Comparison of ENCODE assay signal across 21 cellular contexts in the genomic region with DNA sequence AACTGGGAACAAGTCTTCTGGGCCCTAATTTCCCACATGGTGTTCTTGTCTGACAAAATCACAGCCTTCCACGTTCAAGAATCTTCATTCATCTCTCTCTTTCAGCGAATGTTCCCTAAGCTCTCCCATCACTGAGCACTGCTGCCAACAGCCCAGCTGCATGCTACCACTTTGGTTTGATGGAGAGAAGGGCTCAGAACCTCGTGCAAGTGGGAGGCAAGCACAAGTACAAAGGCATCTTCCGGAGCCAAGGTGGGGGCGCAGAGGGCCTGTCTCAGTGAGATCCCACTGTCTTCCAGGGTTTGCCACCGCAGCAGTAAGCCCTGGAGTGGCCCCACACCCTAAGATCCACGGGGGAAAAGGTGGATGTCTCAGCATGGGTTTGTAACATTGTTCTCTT. TPM values are rescaled to one million over a fixed set of nuclear protein-coding genes. Genes with fewer than 3 reads are reported as not detected.
"Had no signal": no experiment of that assay in that cellular context is flagged by ENCODE, and none has a peak within 500 bp of the region (broad histone marks: within the 10 kb centered on the region; RNA-seq: fewer than 3 reads in every experiment).

No MANE protein-coding gene starts in this region.

- H3K4me3 Mint-ChIP-seq: activated CD4-positive, alpha-beta memory T cell treated with anti-CD3 and anti-CD28 coated beads, Interleukin-2, amount 10 ng/mL, durations not matched to agents 7 days and 5 days; activated T-helper 1 cell treated with anti-CD3 and anti-CD28 coated beads, Interleukin-12 subunit alpha, Interleukin-12 subunit beta, Interleukin-2, Interleukin-4 antibody, amounts not matched to agents 30 ng/mL and 10 ng/mL and 1 ng/mL, durations not matched to agents 14 hours and 24 hours and 36 hours; nephron progenitor cell; stimulated activated memory B cell treated with anti-CD40 and anti-IgM and Interleukin-4, amounts not matched to agents 10 μg/mL and 1 μg/mL and 100 μg/mL, for 72 hours had no signal

- H3K27ac ChIP-seq: heart left ventricle, sigmoid colon, stomach, suprapubic skin, tibial nerve had no signal

- H3K36me3 Mint-ChIP-seq: stimulated activated memory B cell treated with anti-CD40 and anti-IgM and Interleukin-4, amounts not matched to agents 10 μg/mL and 1 μg/mL and 100 μg/mL, for 72 hours had no signal

- H3K27me3 ChIP-seq: heart left ventricle, sigmoid colon, tibial nerve had no signal

- H3K9me3 ChIP-seq: heart left ventricle, sigmoid colon, stomach, suprapubic skin, tibial nerve had no signal

- DNase-seq: activated CD4-positive, alpha-beta memory T cell treated with anti-CD3 and anti-CD28 coated beads, Interleukin-2, amount 10 ng/mL, durations not matched to agents 7 days and 5 days; activated CD4-positive, alpha-beta T cell treated with anti-CD3 and anti-CD28 coated beads for 48 hours; activated CD4-positive, CD25-positive, alpha-beta regulatory T cell; activated gamma-delta T cell; amygdala; effector CD4-positive, alpha-beta T cell; nephron progenitor cell; occipital lobe; stimulated activated CD4-positive, alpha-beta T cell treated with anti-CD3 and anti-CD28 coated beads, Interleukin-15, amount 100 ng/mL, for 24 hours; stomach had no signal

- H3K27ac Mint-ChIP-seq: activated CD4-positive, alpha-beta memory T cell treated with anti-CD3 and anti-CD28 coated beads, Interleukin-2, amount 10 ng/mL, durations not matched to agents 7 days and 5 days; activated naive CD4-positive, alpha-beta T cell treated with anti-CD3 and anti-CD28 coated beads, Interleukin-2, amount 50 U/mL, for 72 hours; activated T-helper 1 cell treated with anti-CD3 and anti-CD28 coated beads, Interleukin-12 subunit alpha, Interleukin-12 subunit beta, Interleukin-2, Interleukin-4 antibody, amounts not matched to agents 30 ng/mL and 10 ng/mL and 1 ng/mL, durations not matched to agents 14 hours and 24 hours and 36 hours; nephron progenitor cell; stimulated activated memory B cell treated with anti-CD40 and anti-IgM and Interleukin-4, amounts not matched to agents 10 μg/mL and 1 μg/mL and 100 μg/mL, for 72 hours had no signal

- H3K9me3 Mint-ChIP-seq: activated CD4-positive, alpha-beta memory T cell treated with anti-CD3 and anti-CD28 coated beads, Interleukin-2, amount 10 ng/mL, durations not matched to agents 7 days and 5 days; activated T-helper 1 cell treated with anti-CD3 and anti-CD28 coated beads, Interleukin-12 subunit alpha, Interleukin-12 subunit beta, Interleukin-2, Interleukin-4 antibody, amounts not matched to agents 30 ng/mL and 10 ng/mL and 1 ng/mL, durations not matched to agents 14 hours and 24 hours and 36 hours; nephron progenitor cell; stimulated activated memory B cell treated with anti-CD40 and anti-IgM and Interleukin-4, amounts not matched to agents 10 μg/mL and 1 μg/mL and 100 μg/mL, for 72 hours had no signal

- H3K36me3 ChIP-seq: heart left ventricle, sigmoid colon, stomach, suprapubic skin, tibial nerve had no signal

- H3K27me3 Mint-ChIP-seq: stimulated activated memory B cell treated with anti-CD40 and anti-IgM and Interleukin-4, amounts not matched to agents 10 μg/mL and 1 μg/mL and 100 μg/mL, for 72 hours had no signal

- ATAC-seq: activated naive CD4-positive, alpha-beta T cell treated with anti-CD3 and anti-CD28 coated beads, Interleukin-2, amount 50 U/mL, for 72 hours; heart left ventricle; left lobe of liver; SK-N-SH treated with all-trans-retinoic acid at 6 μM for 48 hours; stimulated activated memory B cell treated with anti-CD40 and anti-IgM and Interleukin-4, amounts not matched to agents 10 μg/mL and 1 μg/mL and 100 μg/mL, for 72 hours had no signal

- H3K4me1 ChIP-seq: suprapubic skin had no signal

- H3K4me2 ChIP-seq: smooth muscle cell had no signal

- H3K4me3 ChIP-seq: heart left ventricle, lung, sigmoid colon, smooth muscle cell, stomach, suprapubic skin, tibial nerve had no signal

RNA-seq across cellular contexts. Expression of gene DLL1, which starts 17.2 kb away (rescaled TPM):
- total RNA-seq: activated T-helper 1 cell treated with anti-CD3 and anti-CD28 coated beads, Interleukin-12 subunit alpha, Interleukin-12 subunit beta, Interleukin-2, Interleukin-4 antibody, amounts not matched to agents 30 ng/mL and 10 ng/mL and 1 ng/mL, durations not matched to agents 14 hours and 24 hours and 36 hours had no signal
